In the genomic region with DNA sequence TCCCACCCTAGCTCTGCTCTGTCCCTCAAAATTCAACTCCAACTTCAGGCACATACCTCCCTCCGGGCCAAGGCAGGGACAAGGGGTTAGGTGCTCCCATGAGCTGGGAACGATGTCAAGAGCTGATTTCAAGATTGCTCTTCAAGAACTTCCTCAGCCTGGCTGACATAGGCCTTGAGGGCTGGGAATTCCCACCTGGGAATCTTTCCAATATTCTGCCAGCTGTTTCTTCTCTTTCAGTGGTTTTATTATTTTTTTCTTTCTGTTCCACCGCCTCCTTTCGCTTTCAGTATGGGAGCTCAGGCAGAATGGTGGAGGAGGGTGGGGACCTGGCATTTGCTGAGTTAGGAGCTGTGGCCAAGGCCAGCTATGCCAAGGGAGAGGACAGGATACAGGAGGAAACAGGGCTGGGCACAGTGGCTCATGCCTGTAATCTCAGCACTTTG, we compare ENCODE assay signal across 1 cellular context.
TF ChIP-seq lines count a peak whose summit lies in the region.

No MANE protein-coding gene starts in this region.

TF ChIP-seq in GM12878, 131 proteins besides CTCF, POLR2A, EP300 and RAD21 (continued from another document):
- TF ChIP-seq, protein P1, sequence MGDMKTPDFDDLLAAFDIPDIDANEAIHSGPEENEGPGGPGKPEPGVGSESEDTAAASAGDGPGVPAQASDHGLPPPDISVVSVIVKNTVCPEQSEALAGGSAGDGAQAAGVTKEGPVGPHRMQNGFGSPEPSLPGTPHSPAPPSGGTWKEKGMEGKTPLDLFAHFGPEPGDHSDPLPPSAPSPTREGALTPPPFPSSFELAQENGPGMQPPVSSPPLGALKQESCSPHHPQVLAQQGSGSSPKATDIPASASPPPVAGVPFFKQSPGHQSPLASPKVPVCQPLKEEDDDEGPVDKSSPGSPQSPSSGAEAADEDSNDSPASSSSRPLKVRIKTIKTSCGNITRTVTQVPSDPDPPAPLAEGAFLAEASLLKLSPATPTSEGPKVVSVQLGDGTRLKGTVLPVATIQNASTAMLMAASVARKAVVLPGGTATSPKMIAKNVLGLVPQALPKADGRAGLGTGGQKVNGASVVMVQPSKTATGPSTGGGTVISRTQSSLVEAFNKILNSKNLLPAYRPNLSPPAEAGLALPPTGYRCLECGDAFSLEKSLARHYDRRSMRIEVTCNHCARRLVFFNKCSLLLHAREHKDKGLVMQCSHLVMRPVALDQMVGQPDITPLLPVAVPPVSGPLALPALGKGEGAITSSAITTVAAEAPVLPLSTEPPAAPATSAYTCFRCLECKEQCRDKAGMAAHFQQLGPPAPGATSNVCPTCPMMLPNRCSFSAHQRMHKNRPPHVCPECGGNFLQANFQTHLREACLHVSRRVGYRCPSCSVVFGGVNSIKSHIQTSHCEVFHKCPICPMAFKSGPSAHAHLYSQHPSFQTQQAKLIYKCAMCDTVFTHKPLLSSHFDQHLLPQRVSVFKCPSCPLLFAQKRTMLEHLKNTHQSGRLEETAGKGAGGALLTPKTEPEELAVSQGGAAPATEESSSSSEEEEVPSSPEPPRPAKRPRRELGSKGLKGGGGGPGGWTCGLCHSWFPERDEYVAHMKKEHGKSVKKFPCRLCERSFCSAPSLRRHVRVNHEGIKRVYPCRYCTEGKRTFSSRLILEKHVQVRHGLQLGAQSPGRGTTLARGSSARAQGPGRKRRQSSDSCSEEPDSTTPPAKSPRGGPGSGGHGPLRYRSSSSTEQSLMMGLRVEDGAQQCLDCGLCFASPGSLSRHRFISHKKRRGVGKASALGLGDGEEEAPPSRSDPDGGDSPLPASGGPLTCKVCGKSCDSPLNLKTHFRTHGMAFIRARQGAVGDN (IDR thresholded peaks at IDR 0.05) = no peak
- TF ChIP-seq NFYA (IDR thresholded peaks at IDR 0.05; ENCODE audit: borderline replicate concordance, low read depth, low read length) = no peak
- TF ChIP-seq BACH1 (IDR thresholded peaks at IDR 0.05; ENCODE audit: borderline replicate concordance) = no peak
- TF ChIP-seq, protein P2, sequence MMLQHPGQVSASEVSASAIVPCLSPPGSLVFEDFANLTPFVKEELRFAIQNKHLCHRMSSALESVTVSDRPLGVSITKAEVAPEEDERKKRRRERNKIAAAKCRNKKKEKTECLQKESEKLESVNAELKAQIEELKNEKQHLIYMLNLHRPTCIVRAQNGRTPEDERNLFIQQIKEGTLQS (IDR thresholded peaks at IDR 0.05; ENCODE audit: borderline replicate concordance, extremely low read depth, low read depth, low read length) = no peak
- TF ChIP-seq NR2F1 (conservative IDR thresholded peaks at IDR 0.05) = no peak
- 0 out of 2 replicates have a peak, but pooled peaks have one; percentile 30 for TF ChIP-seq TCF12 (IDR thresholded peaks at IDR 0.05; ENCODE audit: low read depth, low read length)
- no peak for TF ChIP-seq EZH2 (IDR thresholded peaks at IDR 0.05; ENCODE audit: borderline replicate concordance, control insufficient read depth, low read depth, low read length)
- no peak for TF ChIP-seq ETV6 (conservative IDR thresholded peaks at IDR 0.05 in 1 of 2, IDR thresholded peaks at IDR 0.05 in 1 of 2; ENCODE audit: borderline replicate concordance in 1 of 2, low read depth in 1 of 2)
- no peak for TF ChIP-seq NFXL1 (IDR thresholded peaks at IDR 0.05; ENCODE audit: borderline replicate concordance)
- no peak for TF ChIP-seq ZZZ3 (IDR thresholded peaks at IDR 0.05; ENCODE audit: control insufficient read depth, insufficient read length, low read depth)
- no peak for TF ChIP-seq PAX5 (IDR thresholded peaks at IDR 0.05; ENCODE audit: borderline replicate concordance, low read depth, low read length)
- peak; percentile 75 for TF ChIP-seq RUNX3 (IDR thresholded peaks at IDR 0.05; ENCODE audit: low read length)
- TF ChIP-seq SMC3 (IDR thresholded peaks at IDR 0.05; ENCODE audit: borderline replicate concordance, low read length) = no peak
- TF ChIP-seq, protein P3, sequence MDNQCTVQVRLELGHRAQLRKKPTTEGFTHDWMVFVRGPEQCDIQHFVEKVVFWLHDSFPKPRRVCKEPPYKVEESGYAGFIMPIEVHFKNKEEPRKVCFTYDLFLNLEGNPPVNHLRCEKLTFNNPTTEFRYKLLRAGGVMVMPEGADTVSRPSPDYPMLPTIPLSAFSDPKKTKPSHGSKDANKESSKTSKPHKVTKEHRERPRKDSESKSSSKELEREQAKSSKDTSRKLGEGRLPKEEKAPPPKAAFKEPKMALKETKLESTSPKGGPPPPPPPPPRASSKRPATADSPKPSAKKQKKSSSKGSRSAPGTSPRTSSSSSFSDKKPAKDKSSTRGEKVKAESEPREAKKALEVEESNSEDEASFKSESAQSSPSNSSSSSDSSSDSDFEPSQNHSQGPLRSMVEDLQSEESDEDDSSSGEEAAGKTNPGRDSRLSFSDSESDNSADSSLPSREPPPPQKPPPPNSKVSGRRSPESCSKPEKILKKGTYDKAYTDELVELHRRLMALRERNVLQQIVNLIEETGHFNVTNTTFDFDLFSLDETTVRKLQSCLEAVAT (IDR thresholded peaks at IDR 0.05) = no peak; the same call in 1 of the 2 replicates
- TF ChIP-seq ZNF207 (IDR thresholded peaks at IDR 0.05; ENCODE audit: borderline replicate concordance) = no peak
- TF ChIP-seq RELA (IDR thresholded peaks at IDR 0.05; ENCODE audit: borderline replicate concordance, partially characterized antibody) = no peak
- TF ChIP-seq RCOR1 (conservative IDR thresholded peaks at IDR 0.05; ENCODE audit: low read depth, low read length) = no peak
- no peak for TF ChIP-seq NR2C2 (IDR thresholded peaks at IDR 0.05; ENCODE audit: borderline replicate concordance, control insufficient read depth, insufficient read length, low read depth)
- no peak for TF ChIP-seq CREB1 (IDR thresholded peaks at IDR 0.05; ENCODE audit: low read depth)
- no peak for TF ChIP-seq RFX5 (IDR thresholded peaks at IDR 0.05; ENCODE audit: low read depth, low read length)
- TF ChIP-seq ZNF274 (IDR thresholded peaks at IDR 0.05; ENCODE audit: insufficient read depth, insufficient read length) = no peak
- TF ChIP-seq FOS (IDR thresholded peaks at IDR 0.05; ENCODE audit: borderline replicate concordance, extremely low read depth, insufficient read length) = no peak
- TF ChIP-seq CHD4 (IDR thresholded peaks at IDR 0.05) = no peak
- no peak for TF ChIP-seq MYB (IDR thresholded peaks at IDR 0.05; ENCODE audit: borderline replicate concordance, low read depth, low read length)
- TF ChIP-seq BCL11A (IDR thresholded peaks at IDR 0.05; ENCODE audit: low read depth, low read length) = no peak
- TF ChIP-seq, protein P4, sequence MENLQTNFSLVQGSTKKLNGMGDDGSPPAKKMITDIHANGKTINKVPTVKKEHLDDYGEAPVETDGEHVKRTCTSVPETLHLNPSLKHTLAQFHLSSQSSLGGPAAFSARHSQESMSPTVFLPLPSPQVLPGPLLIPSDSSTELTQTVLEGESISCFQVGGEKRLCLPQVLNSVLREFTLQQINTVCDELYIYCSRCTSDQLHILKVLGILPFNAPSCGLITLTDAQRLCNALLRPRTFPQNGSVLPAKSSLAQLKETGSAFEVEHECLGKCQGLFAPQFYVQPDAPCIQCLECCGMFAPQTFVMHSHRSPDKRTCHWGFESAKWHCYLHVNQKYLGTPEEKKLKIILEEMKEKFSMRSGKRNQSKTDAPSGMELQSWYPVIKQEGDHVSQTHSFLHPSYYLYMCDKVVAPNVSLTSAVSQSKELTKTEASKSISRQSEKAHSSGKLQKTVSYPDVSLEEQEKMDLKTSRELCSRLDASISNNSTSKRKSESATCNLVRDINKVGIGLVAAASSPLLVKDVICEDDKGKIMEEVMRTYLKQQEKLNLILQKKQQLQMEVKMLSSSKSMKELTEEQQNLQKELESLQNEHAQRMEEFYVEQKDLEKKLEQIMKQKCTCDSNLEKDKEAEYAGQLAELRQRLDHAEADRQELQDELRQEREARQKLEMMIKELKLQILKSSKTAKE (IDR thresholded peaks at IDR 0.05; ENCODE audit: low read depth, poor library complexity, severe bottlenecking) = no peak
- no peak for TF ChIP-seq BHLHE40 (IDR thresholded peaks at IDR 0.05; ENCODE audit: borderline replicate concordance in 1 of 2, low read depth in 2 of 2, low read length in 1 of 2)
- no peak for TF ChIP-seq MEF2B (IDR thresholded peaks at IDR 0.05; ENCODE audit: partially characterized antibody, poor library complexity, severe bottlenecking)
- TF ChIP-seq, protein P5, sequence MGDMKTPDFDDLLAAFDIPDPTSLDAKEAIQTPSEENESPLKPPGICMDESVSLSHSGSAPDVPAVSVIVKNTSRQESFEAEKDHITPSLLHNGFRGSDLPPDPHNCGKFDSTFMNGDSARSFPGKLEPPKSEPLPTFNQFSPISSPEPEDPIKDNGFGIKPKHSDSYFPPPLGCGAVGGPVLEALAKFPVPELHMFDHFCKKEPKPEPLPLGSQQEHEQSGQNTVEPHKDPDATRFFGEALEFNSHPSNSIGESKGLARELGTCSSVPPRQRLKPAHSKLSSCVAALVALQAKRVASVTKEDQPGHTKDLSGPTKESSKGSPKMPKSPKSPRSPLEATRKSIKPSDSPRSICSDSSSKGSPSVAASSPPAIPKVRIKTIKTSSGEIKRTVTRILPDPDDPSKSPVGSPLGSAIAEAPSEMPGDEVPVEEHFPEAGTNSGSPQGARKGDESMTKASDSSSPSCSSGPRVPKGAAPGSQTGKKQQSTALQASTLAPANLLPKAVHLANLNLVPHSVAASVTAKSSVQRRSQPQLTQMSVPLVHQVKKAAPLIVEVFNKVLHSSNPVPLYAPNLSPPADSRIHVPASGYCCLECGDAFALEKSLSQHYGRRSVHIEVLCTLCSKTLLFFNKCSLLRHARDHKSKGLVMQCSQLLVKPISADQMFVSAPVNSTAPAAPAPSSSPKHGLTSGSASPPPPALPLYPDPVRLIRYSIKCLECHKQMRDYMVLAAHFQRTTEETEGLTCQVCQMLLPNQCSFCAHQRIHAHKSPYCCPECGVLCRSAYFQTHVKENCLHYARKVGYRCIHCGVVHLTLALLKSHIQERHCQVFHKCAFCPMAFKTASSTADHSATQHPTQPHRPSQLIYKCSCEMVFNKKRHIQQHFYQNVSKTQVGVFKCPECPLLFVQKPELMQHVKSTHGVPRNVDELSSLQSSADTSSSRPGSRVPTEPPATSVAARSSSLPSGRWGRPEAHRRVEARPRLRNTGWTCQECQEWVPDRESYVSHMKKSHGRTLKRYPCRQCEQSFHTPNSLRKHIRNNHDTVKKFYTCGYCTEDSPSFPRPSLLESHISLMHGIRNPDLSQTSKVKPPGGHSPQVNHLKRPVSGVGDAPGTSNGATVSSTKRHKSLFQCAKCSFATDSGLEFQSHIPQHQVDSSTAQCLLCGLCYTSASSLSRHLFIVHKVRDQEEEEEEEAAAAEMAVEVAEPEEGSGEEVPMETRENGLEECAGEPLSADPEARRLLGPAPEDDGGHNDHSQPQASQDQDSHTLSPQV (IDR thresholded peaks at IDR 0.05) = no peak
- TF ChIP-seq YBX1 (IDR thresholded peaks at IDR 0.05) = no peak
- no peak for TF ChIP-seq NBN (IDR thresholded peaks at IDR 0.05)
- no peak for TF ChIP-seq TCF7 (IDR thresholded peaks at IDR 0.05; ENCODE audit: borderline replicate concordance)
- no peak for TF ChIP-seq KLF5 (IDR thresholded peaks at IDR 0.05; ENCODE audit: partially characterized antibody)
- TF ChIP-seq DPF2 (IDR thresholded peaks at IDR 0.05) = 0 out of 2 replicates have a peak, but pooled peaks have one; percentile 18
- TF ChIP-seq, protein P6, sequence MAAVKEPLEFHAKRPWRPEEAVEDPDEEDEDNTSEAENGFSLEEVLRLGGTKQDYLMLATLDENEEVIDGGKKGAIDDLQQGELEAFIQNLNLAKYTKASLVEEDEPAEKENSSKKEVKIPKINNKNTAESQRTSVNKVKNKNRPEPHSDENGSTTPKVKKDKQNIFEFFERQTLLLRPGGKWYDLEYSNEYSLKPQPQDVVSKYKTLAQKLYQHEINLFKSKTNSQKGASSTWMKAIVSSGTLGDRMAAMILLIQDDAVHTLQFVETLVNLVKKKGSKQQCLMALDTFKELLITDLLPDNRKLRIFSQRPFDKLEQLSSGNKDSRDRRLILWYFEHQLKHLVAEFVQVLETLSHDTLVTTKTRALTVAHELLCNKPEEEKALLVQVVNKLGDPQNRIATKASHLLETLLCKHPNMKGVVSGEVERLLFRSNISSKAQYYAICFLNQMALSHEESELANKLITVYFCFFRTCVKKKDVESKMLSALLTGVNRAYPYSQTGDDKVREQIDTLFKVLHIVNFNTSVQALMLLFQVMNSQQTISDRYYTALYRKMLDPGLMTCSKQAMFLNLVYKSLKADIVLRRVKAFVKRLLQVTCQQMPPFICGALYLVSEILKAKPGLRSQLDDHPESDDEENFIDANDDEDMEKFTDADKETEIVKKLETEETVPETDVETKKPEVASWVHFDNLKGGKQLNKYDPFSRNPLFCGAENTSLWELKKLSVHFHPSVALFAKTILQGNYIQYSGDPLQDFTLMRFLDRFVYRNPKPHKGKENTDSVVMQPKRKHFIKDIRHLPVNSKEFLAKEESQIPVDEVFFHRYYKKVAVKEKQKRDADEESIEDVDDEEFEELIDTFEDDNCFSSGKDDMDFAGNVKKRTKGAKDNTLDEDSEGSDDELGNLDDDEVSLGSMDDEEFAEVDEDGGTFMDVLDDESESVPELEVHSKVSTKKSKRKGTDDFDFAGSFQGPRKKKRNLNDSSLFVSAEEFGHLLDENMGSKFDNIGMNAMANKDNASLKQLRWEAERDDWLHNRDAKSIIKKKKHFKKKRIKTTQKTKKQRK (IDR thresholded peaks at IDR 0.05; ENCODE audit: low read depth, low read length) = no peak
- no peak for TF ChIP-seq WRNIP1 (IDR thresholded peaks at IDR 0.05; ENCODE audit: borderline replicate concordance, low read depth, low read length)
- TF ChIP-seq CHD2 (IDR thresholded peaks at IDR 0.05; ENCODE audit: borderline replicate concordance, low read depth, low read length) = no peak
- no peak for TF ChIP-seq LARP7 (IDR thresholded peaks at IDR 0.05)
- no peak for TF ChIP-seq RAD51 (IDR thresholded peaks at IDR 0.05)
- no peak for TF ChIP-seq PAX8 (IDR thresholded peaks at IDR 0.05)
- TF ChIP-seq, protein P7, sequence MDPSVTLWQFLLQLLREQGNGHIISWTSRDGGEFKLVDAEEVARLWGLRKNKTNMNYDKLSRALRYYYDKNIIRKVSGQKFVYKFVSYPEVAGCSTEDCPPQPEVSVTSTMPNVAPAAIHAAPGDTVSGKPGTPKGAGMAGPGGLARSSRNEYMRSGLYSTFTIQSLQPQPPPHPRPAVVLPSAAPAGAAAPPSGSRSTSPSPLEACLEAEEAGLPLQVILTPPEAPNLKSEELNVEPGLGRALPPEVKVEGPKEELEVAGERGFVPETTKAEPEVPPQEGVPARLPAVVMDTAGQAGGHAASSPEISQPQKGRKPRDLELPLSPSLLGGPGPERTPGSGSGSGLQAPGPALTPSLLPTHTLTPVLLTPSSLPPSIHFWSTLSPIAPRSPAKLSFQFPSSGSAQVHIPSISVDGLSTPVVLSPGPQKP (IDR thresholded peaks at IDR 0.05; ENCODE audit: low read depth, low read length) = no peak
- TF ChIP-seq JUND (IDR thresholded peaks at IDR 0.05; ENCODE audit: low read depth, low read length) = no peak
- peak; percentile 91 for TF ChIP-seq IKZF2 (IDR thresholded peaks at IDR 0.05)
- no peak for TF ChIP-seq GABPA (IDR thresholded peaks at IDR 0.05; ENCODE audit: low read depth)
